15 cellular contexts compared by ENCODE assay signal in the genomic region with DNA sequence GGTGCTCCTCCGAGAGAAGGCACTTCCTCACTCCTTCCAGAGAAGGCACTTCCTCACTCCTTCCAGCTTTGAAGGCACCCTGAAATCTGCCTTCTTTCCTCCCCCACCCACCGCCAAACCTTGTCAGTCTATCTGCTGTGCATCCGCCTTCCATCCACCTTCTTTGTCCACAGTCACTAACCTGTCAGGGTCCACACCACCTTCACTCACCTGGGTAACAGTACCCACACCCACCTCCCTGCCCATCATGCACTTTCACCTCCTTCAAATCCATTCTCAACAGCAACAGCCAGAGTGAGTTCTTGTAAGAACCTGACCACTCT. TPM values are rescaled to one million over a fixed set of nuclear protein-coding genes. Genes with fewer than 3 reads are reported as not detected.
A peak's percentile ranks its signal among the peaks of the same experiment; 100 is the strongest.
DNase-seq lines count a peak whose midpoint lies in the region; ATAC-seq and TF ChIP-seq lines count a peak whose summit lies in the region.
"Had no signal": no experiment of that assay in that cellular context is flagged by ENCODE, and none has a peak within 500 bp of the region (broad histone marks: within the 10 kb centered on the region; RNA-seq: fewer than 3 reads in every experiment).

No MANE protein-coding gene starts in this region.

- no peak overlapping the region for H3K4me3 ChIP-seq in gastroesophageal sphincter

- POLR2A ChIA-PET in activated B cell treated with CpG ODN at 0.5 μM for 24 hours (lab: Charles Lee), result interaction anchor here (1.3 to 1.9 kb wide), 2 partner anchors 9 to 11 kb away, joined by 3 to 16 read pairs; a partner anchor contains a TSS

- peaks cover 0 to 68% (median 44%) of the 10 kb centered on the region in 3 donors for H3K4me1 ChIP-seq in gastroesophageal sphincter

- TF ChIP-seq POLR2A in gastroesophageal sphincter (IDR thresholded peaks at IDR 0.05), result no peak

- no peak for TF ChIP-seq CTCF in activated B cell treated with CpG ODN at 0.5 μM for 24 hours (IDR thresholded peaks at IDR 0.05)
- TF ChIP-seq CTCF in gastroesophageal sphincter (IDR thresholded peaks at IDR 0.05), result no peak
- TF ChIP-seq CTCF in type B pancreatic cell (conservative IDR thresholded peaks at IDR 0.05), result no peak

- intact Hi-C loops in activated B cell treated with CpG ODN at 0.5 μM for 24 hours (cut with micrococcal nuclease), result loop anchor here (10.0 kb wide), 2 partner anchors 486 to 926 kb away; a partner anchor contains a TSS

- no peaks in the 10 kb centered on the region for H3K27me3 Mint-ChIP-seq in activated naive CD4-positive, alpha-beta T cell treated with anti-CD3 and anti-CD28 coated beads, Interleukin-2, amount 50 U/mL, for 24 hours
- H3K27me3 Mint-ChIP-seq in activated B cell treated with CpG ODN at 0.5 μM for 24 hours, result no peaks in the 10 kb centered on the region
- peaks cover 38% of the 10 kb centered on the region for H3K27me3 Mint-ChIP-seq in type B pancreatic cell

- H3K4me3 Mint-ChIP-seq in activated naive CD4-positive, alpha-beta T cell treated with anti-CD3 and anti-CD28 coated beads, Interleukin-2, amount 50 U/mL, for 24 hours, result peak overlapping the region; percentile 76
- H3K4me3 Mint-ChIP-seq in activated B cell treated with CpG ODN at 0.5 μM for 24 hours (peak overlapping the region; percentile 9), type B pancreatic cell (peak overlapping the region; percentile 77)

- CTCF ChIA-PET in activated B cell treated with CpG ODN at 0.5 μM for 24 hours (lab: Charles Lee), result interaction anchor here (3.0 kb wide), 1 partner anchor 12 kb away, joined by 20 read pairs; no protein-coding TSS in a partner anchor

- H3K9me3 ChIP-seq in gastroesophageal sphincter, result no peaks in the 10 kb centered on the region
- H3K9me3 ChIP-seq: neutrophil had no signal

- no peak for TF ChIP-seq EP300 in gastroesophageal sphincter (IDR thresholded peaks at IDR 0.05)

- H3K27ac ChIP-seq in gastroesophageal sphincter, result peak overlapping the region in 3 of 4 donors; percentile 79 to 88 (median 87)
- H3K27ac ChIP-seq: neutrophil, VCaP had no signal

- no peaks in the 10 kb centered on the region for H3K36me3 Mint-ChIP-seq in activated naive CD4-positive, alpha-beta T cell treated with anti-CD3 and anti-CD28 coated beads, Interleukin-2, amount 50 U/mL, for 24 hours
- peaks cover 6% of the 10 kb centered on the region for H3K36me3 Mint-ChIP-seq in activated B cell treated with CpG ODN at 0.5 μM for 24 hours (ENCODE audit: low read depth)
- no peaks in the 10 kb centered on the region for H3K36me3 Mint-ChIP-seq in type B pancreatic cell

- H3K9me3 Mint-ChIP-seq in activated naive CD4-positive, alpha-beta T cell treated with anti-CD3 and anti-CD28 coated beads, Interleukin-2, amount 50 U/mL, for 24 hours, result no peaks in the 10 kb centered on the region
- H3K9me3 Mint-ChIP-seq in activated B cell treated with CpG ODN at 0.5 μM for 24 hours (no peaks in the 10 kb centered on the region), type B pancreatic cell (no peaks in the 10 kb centered on the region)

- H3K4me1 Mint-ChIP-seq in activated naive CD4-positive, alpha-beta T cell treated with anti-CD3 and anti-CD28 coated beads, Interleukin-2, amount 50 U/mL, for 24 hours, result peaks cover 64% of the 10 kb centered on the region
- H3K4me1 Mint-ChIP-seq in activated B cell treated with CpG ODN at 0.5 μM for 24 hours, result peaks cover 68% of the 10 kb centered on the region
- peaks cover 43% of the 10 kb centered on the region for H3K4me1 Mint-ChIP-seq in type B pancreatic cell (ENCODE audit: unreplicated experiment)

- no peak for ATAC-seq in activated B cell treated with CpG ODN at 0.5 μM for 24 hours (ENCODE audit: low read depth)
- no peak for ATAC-seq in gastroesophageal sphincter
- ATAC-seq in GM21825 (IDR thresholded peaks at IDR 0.05; ENCODE audit: unreplicated experiment), result no peak
- no peak for ATAC-seq in GM19023 (IDR thresholded peaks at IDR 0.05; ENCODE audit: unreplicated experiment)

- WGBS in gastroesophageal sphincter (ENCODE audit: low coverage in 1 of 2), 2 donors, result 60 to 94% methylated on average over 3 of the region's 3 CpGs

- no peaks in the 10 kb centered on the region for H3K27me3 ChIP-seq in gastroesophageal sphincter

- H3K36me3 ChIP-seq in gastroesophageal sphincter, result peaks cover 0 to 19% of the 10 kb centered on the region in 2 donors
- H3K36me3 ChIP-seq: neutrophil had no signal

- H3K27ac Mint-ChIP-seq in activated naive CD4-positive, alpha-beta T cell treated with anti-CD3 and anti-CD28 coated beads, Interleukin-2, amount 50 U/mL, for 24 hours, result peak overlapping the region; percentile 86
- H3K27ac Mint-ChIP-seq in activated B cell treated with CpG ODN at 0.5 μM for 24 hours (peak overlapping the region; percentile 86), type B pancreatic cell (no peak overlapping the region)

- DNase-seq in activated naive CD4-positive, alpha-beta T cell (lab: John Stamatoyannopoulos, UW), result no peak
- DNase-seq in activated B cell treated with CpG ODN at 0.5 μM for 24 hours (peak; percentile 13), type B pancreatic cell (ENCODE audit: extremely low spot score, unreplicated experiment) (no peak), H4 (ENCODE audit: low spot score) (no peak)
- DNase-seq: amygdala; effector CD4-positive, alpha-beta T cell; NCI-H446; stimulated activated CD4-positive, alpha-beta T cell treated with anti-CD3 and anti-CD28 coated beads, Interleukin-12 subunit alpha, Interleukin-12 subunit beta, amount 100 ng/mL, for 4 hours; stimulated activated CD8-positive, alpha-beta memory T cell treated with anti-CD3 and anti-CD28 coated beads, Interleukin-4, amount 100 ng/mL, for 48 hours had no signal

RNA-seq across cellular contexts. Expression of a gene that starts 5.2 kb away (rescaled TPM):
- total RNA-seq in activated B cell treated with CpG ODN at 0.5 μM for 24 hours, result 15.5 TPM in 2 replicates
- total RNA-seq in gastroesophageal sphincter, result 10 to 100 TPM; 24.4 to 56.6 (median 35.7) TPM
- total RNA-seq in type B pancreatic cell (ENCODE audit: low replicate concordance), result 6.9 and 14.4 TPM in 2 replicates
- total RNA-seq in H4 (2014; rRNA removed; shearing (Covaris generic)), result 5.8 and 10.2 TPM in 2 replicates

RNA-seq across cellular contexts. Expression of a gene that starts 11.2 kb away (rescaled TPM):
- total RNA-seq in activated B cell treated with CpG ODN at 0.5 μM for 24 hours (22.2 and 23.0 TPM in 2 replicates), gastroesophageal sphincter (under 1 TPM in 1 of 4 donors, not detected in 3; 0.40 TPM), type B pancreatic cell (ENCODE audit: low replicate concordance) (0.82 and 1.7 TPM in 2 replicates)
- total RNA-seq in H4 (2014; rRNA removed; shearing (Covaris generic)), result not detected in 2 replicates

RNA-seq across cellular contexts. Expression of a gene that starts 44.9 kb away (rescaled TPM):
- total RNA-seq in activated B cell treated with CpG ODN at 0.5 μM for 24 hours (0.66 and 0.73 TPM in 2 replicates), gastroesophageal sphincter (10 to 100 TPM; 16.6 to 36.6 (median 26.6) TPM), type B pancreatic cell (ENCODE audit: low replicate concordance) (33.3 and 72.0 TPM in 2 replicates)
- 15.5 and 25.4 TPM in 2 replicates for total RNA-seq in H4 (2014; rRNA removed; shearing (Covaris generic))

Comparison
In these comparisons a context has a peak if more than half of its experiments do, and no peak if none do; other contexts are left out.
1. H3K4me3 Mint-ChIP-seq: peak in every context shown above with its lines; median percentile 77 in type B pancreatic cell; 76 in activated naive CD4-positive, alpha-beta T cell treated with anti-CD3 and anti-CD28 coated beads, Interleukin-2, amount 50 U/mL, for 24 hours; 9 in activated B cell treated with CpG ODN at 0.5 μM for 24 hours.